ENCODE assay signal across 26 cellular contexts in genomic region chr9:134385873-134386370, GRCh38. TPM values are rescaled to one million over a fixed set of nuclear protein-coding genes. Genes with fewer than 3 reads are reported as not detected.
DNase-seq lines count a peak whose midpoint lies in the region; ATAC-seq, FAIRE-seq and TF ChIP-seq lines count a peak whose summit lies in the region.
"Had no signal": no experiment of that assay in that cellular context is flagged by ENCODE, and none has a peak within 500 bp of the region (broad histone marks: within the 10 kb centered on the region; RNA-seq: fewer than 3 reads in every experiment).

No MANE protein-coding gene starts in this region.

- TF ChIP-seq CTCF in A549 (IDR thresholded peaks at IDR 0.05) (no peak), dorsolateral prefrontal cortex (IDR thresholded peaks at IDR 0.05 in 54 of 56, conservative IDR thresholded peaks at IDR 0.05 in 2 of 56; ENCODE audit: low read depth in 1 of 56, partially characterized antibody in 56 of 56) (no peak), sigmoid colon (IDR thresholded peaks at IDR 0.05) (no peak)

- H3K4me1 ChIP-seq in A549 (peaks cover 73% of the 10 kb centered on the region), HUES6 (ENCODE audit: control insufficient read depth, insufficient read depth, low read length) (no peaks in the 10 kb centered on the region; the same call in 1 of the 2 replicates), sigmoid colon (peaks cover 0 to 100% (median 95%) of the 10 kb centered on the region in 4 donors)

- CTCF ChIA-PET in A549 (lab: Yijun Ruan, JAX): interaction anchor here (1.1 to 1.8 kb wide), 3 partner anchors 10 to 58 kb away, joined by 3 to 5 read pairs (median 5); no protein-coding TSS in a partner anchor

- H3K27ac ChIP-seq in A549 (peak overlapping the region; percentile 93 to 97; a peak in 5 of 6 replicates), HUES6 (ENCODE audit: low read depth, low read length) (peak overlapping the region; percentile 55), dorsolateral prefrontal cortex (peak overlapping the region in 57 of 59 donors; percentile 28 to 95 (median 85)), sigmoid colon (peak overlapping the region; percentile 79 to 88 (median 81))
- H3K27ac ChIP-seq: SJSA1 had no signal

- 95% methylated on average over 12 of the region's 30 CpGs for WGBS in A549 (ENCODE audit: missing lambda C conversion rate)
- WGBS in sigmoid colon, 2 donors: 74 to 90% methylated on average over 30 of the region's 30 CpGs

- no peak for TF ChIP-seq EP300 in A549 (IDR thresholded peaks at IDR 0.05)
- TF ChIP-seq EP300 in sigmoid colon (IDR thresholded peaks at IDR 0.05): no peak

- ATAC-seq in A549 (no peak), GM19351 (IDR thresholded peaks at IDR 0.05; ENCODE audit: unreplicated experiment) (no peak)
- ATAC-seq: activated naive CD4-positive, alpha-beta T cell treated with anti-CD3 and anti-CD28 coated beads, Interleukin-2, amount 50 U/mL, for 72 hours; left lung; natural killer cell; T-cell had no signal

- POLR2A ChIA-PET in A549 (lab: Yijun Ruan, JAX): interaction anchor here (1.5 to 1.7 kb wide), 2 partner anchors 20 to 21 kb away, joined by 3 to 4 read pairs; no protein-coding TSS in a partner anchor

- H3K36me3 ChIP-seq in HUES6 (ENCODE audit: control insufficient read depth, insufficient read depth, low read length) (no peaks in the 10 kb centered on the region), sigmoid colon (no peaks in the 10 kb centered on the region)
- H3K36me3 ChIP-seq: ascending aorta, left lung, Peyer's patch, right atrium auricular region, SJSA1, upper lobe of left lung had no signal

- TF ChIP-seq POLR2A in A549 (IDR thresholded peaks at IDR 0.05; ENCODE audit: low read length) (no peak), sigmoid colon (IDR thresholded peaks at IDR 0.05) (no peak)

- DNase-seq in A549 (ENCODE audit: low read depth in 1 of 2, low spot score in 1 of 2) (no peak), dorsolateral prefrontal cortex (no peak), sigmoid colon (no peak), RPMI8226 (no peak), HuH-7.5 (ENCODE audit: low spot score) (no peak), HUDEP-2 (lab: John Stamatoyannopoulos, UW; ENCODE audit: unreplicated experiment in 76 of 76) (no peak)
- DNase-seq: activated CD4-positive, alpha-beta memory T cell treated with anti-CD3 and anti-CD28 coated beads, Interleukin-2, amount 10 ng/mL, durations not matched to agents 7 days and 5 days; activated CD4-positive, CD25-positive, alpha-beta regulatory T cell treated with anti-CD3 and anti-CD28 coated beads, Interleukin-2, amount 50 U/mL, for 72 hours; CD4-positive, alpha-beta memory T cell; central memory CD4-positive, alpha-beta T cell; DMS 273 treated with DMSO at 0.1 percent for 48 hours; left lung; natural killer cell; NCI-H2171; NCI-H524; Peyer's patch; T-cell; upper lobe of left lung had no signal

- H3K4me3 ChIP-seq in A549: no peak overlapping the region
- no peak overlapping the region for H3K4me3 ChIP-seq in HUES6 (ENCODE audit: low read depth, low read length)
- H3K4me3 ChIP-seq in dorsolateral prefrontal cortex: no peak overlapping the region
- H3K4me3 ChIP-seq in sigmoid colon: no peak overlapping the region
- H3K4me3 ChIP-seq: left lung, Peyer's patch, right atrium auricular region, SJSA1, upper lobe of left lung had no signal

- H3K27me3 ChIP-seq in HUES6 (ENCODE audit: control insufficient read depth, insufficient read depth, low read length) (no peaks in the 10 kb centered on the region), dorsolateral prefrontal cortex (no peaks in the 10 kb centered on the region), sigmoid colon (no peaks in the 10 kb centered on the region)
- H3K27me3 ChIP-seq: ascending aorta, left lung, Peyer's patch, right atrium auricular region, SJSA1, upper lobe of left lung had no signal

- H3K9me3 ChIP-seq in A549 (no peaks in the 10 kb centered on the region), HUES6 (ENCODE audit: control insufficient read depth, insufficient read depth, low read depth, low read length) (no peaks in the 10 kb centered on the region), sigmoid colon (no peaks in the 10 kb centered on the region)
- H3K9me3 ChIP-seq: ascending aorta, left lung, Peyer's patch, right atrium auricular region, SJSA1, upper lobe of left lung had no signal

- no peak overlapping the region for H3K4me2 ChIP-seq in A549

- H3K9ac ChIP-seq in HUES6 (ENCODE audit: low read length): no peak overlapping the region

- no peak for TF ChIP-seq RAD21 in A549 (conservative IDR thresholded peaks at IDR 0.05 in 1 of 2, IDR thresholded peaks at IDR 0.05 in 1 of 2)

- intact Hi-C loops in dorsolateral prefrontal cortex (cut with DNase I) (no loop called here), sigmoid colon (cut with DNase I) (loop anchor here (2.0 kb wide), 1 partner anchor 27 kb away; no protein-coding TSS in a partner anchor)

- no peak for FAIRE-seq in A549 (lab: Jason Lieb, UNC)
- FAIRE-seq: endothelial cell of umbilical vein, TTC549 had no signal

TF ChIP-seq in A549, 52 proteins besides CTCF, POLR2A, EP300 and RAD21:
- no peak for TF ChIP-seq ZSCAN20 (CRISPR knock-in tag; IDR thresholded peaks at IDR 0.05)
- no peak for TF ChIP-seq FOSB (CRISPR knock-in tag; IDR thresholded peaks at IDR 0.05)
- TF ChIP-seq BCL3 (IDR thresholded peaks at IDR 0.05): no peak

RNA-seq across cellular contexts. Expression of gene RXRA, which starts 59.7 kb away (rescaled TPM):
- polyA plus RNA-seq in A549 (2011; rRNA removed): 6.6 and 10.2 TPM in 2 replicates
- polyA plus RNA-seq in A549 (2012; cell fraction: cytosol; rRNA removed): 16.7 and 21.8 TPM in 2 replicates
- 25.5 and 28.7 TPM in 2 replicates for polyA plus RNA-seq in A549 (2012; cell fraction: nucleus; rRNA removed)
- 22.0 to 23.9 TPM (median 22.5 TPM) in 3 replicates for polyA plus RNA-seq in A549 (2017; fragmentation: RNase III; extraction: RNeasy Plus Mini Kit Qiagen cat#74134 plus additional on column Dnase treatment)
- polyA minus RNA-seq in A549 (2011; rRNA and poly(A)+ RNA removed): 8.2 and 12.5 TPM in 2 replicates
- 100 to 1,000 TPM in 4 of 120 experiments, 10 to 100 TPM in 116; 32.1 to 133 (median 55.1) TPM for total RNA-seq in dorsolateral prefrontal cortex
- total RNA-seq in sigmoid colon: 10 to 100 TPM; 26.7 to 49.0 (median 31.4) TPM
- 10 to 100 TPM; 27.6 to 50.8 (median 38.4) TPM for polyA plus RNA-seq in sigmoid colon
